ENCODE assay signal across 8 cellular contexts in the genomic region with DNA sequence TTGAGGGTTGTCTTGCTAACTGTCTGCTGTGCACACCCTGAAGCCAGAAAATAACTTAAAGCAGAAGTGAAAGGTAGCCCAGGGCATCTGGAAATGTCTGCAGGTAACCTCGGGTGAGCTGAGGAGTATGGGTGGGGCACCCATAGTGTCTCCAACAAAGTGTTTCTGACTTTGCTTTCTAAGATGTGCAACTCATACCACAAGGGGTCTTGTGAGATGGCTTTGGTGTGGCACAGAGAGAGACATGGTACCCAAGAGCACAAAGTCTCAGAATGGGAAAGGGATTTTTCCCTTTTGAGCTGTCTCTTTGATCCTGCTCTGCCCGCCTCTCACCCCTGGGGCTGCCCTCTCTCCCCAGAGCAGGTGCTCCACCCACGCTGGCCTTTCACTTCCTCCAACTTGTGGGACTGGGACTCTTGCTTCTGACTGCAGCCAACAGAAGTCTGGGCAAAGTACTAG. TPM values are rescaled to one million over a fixed set of nuclear protein-coding genes. Genes with fewer than 3 reads are reported as not detected.
DNase-seq lines count a peak whose midpoint lies in the region; ATAC-seq and TF ChIP-seq lines count a peak whose summit lies in the region.

No MANE protein-coding gene starts in this region.

- peak; percentile 85 for ATAC-seq in GM19438 (IDR thresholded peaks at IDR 0.05; ENCODE audit: low read depth, unreplicated experiment)
- peak; percentile 87 for ATAC-seq in HG03354 (IDR thresholded peaks at IDR 0.05; ENCODE audit: poor library complexity, severe bottlenecking, unreplicated experiment)
- ATAC-seq in activated CD8-positive, alpha-beta memory T cell treated with anti-CD3 and anti-CD28 coated beads, Interleukin-2, amount 10 ng/mL, durations not matched to agents 7 days and 5 days: peak; percentile 75
- ATAC-seq in natural killer cell: peak in 1 of 3 donors; percentile 52

- CTCF ChIA-PET in activated CD8-positive, alpha-beta memory T cell treated with anti-CD3 and anti-CD28 coated beads, Interleukin-2, amount 10 ng/mL, durations not matched to agents 7 days and 5 days (lab: Charles Lee): no interaction called here

- DNase-seq in activated CD8-positive, alpha-beta memory T cell treated with anti-CD3 and anti-CD28 coated beads, Interleukin-2, amount 10 ng/mL, durations not matched to agents 7 days and 5 days: peak; percentile 43
- DNase-seq in natural killer cell (no peak), NCI-H2171 (lab: John Stamatoyannopoulos, UW) (no peak), inferior parietal cortex (ENCODE audit: extremely low spot score) (no peak), iPS-NIHi7 (ENCODE audit: extremely low spot score) (no peak)

- H3K4me3 ChIP-seq in GM08714 (ENCODE audit: low read length): peak overlapping the region; percentile 53; the same call in 1 of the 2 replicates

- TF ChIP-seq CTCF in natural killer cell (IDR thresholded peaks at IDR 0.05): no peak

- H3K27me3 Mint-ChIP-seq in activated CD8-positive, alpha-beta memory T cell treated with anti-CD3 and anti-CD28 coated beads, Interleukin-2, amount 10 ng/mL, durations not matched to agents 7 days and 5 days: no peaks in the 10 kb centered on the region
- no peaks in the 10 kb centered on the region for H3K27me3 Mint-ChIP-seq in natural killer cell (ENCODE audit: low read depth in 2 of 2)

- H3K4me1 Mint-ChIP-seq in activated CD8-positive, alpha-beta memory T cell treated with anti-CD3 and anti-CD28 coated beads, Interleukin-2, amount 10 ng/mL, durations not matched to agents 7 days and 5 days: peaks cover 58% of the 10 kb centered on the region
- peaks cover 44 to 59% of the 10 kb centered on the region in 2 donors for H3K4me1 Mint-ChIP-seq in natural killer cell

- intact Hi-C loops in natural killer cell (cut with micrococcal nuclease): no loop called here

- peaks cover 5% of the 10 kb centered on the region for H3K36me3 Mint-ChIP-seq in activated CD8-positive, alpha-beta memory T cell treated with anti-CD3 and anti-CD28 coated beads, Interleukin-2, amount 10 ng/mL, durations not matched to agents 7 days and 5 days
- no peaks in the 10 kb centered on the region for H3K36me3 Mint-ChIP-seq in natural killer cell

- H3K9me3 Mint-ChIP-seq in activated CD8-positive, alpha-beta memory T cell treated with anti-CD3 and anti-CD28 coated beads, Interleukin-2, amount 10 ng/mL, durations not matched to agents 7 days and 5 days (ENCODE audit: low read depth): no peaks in the 10 kb centered on the region
- no peaks in the 10 kb centered on the region for H3K9me3 Mint-ChIP-seq in natural killer cell

- H3K4me3 Mint-ChIP-seq in activated CD8-positive, alpha-beta memory T cell treated with anti-CD3 and anti-CD28 coated beads, Interleukin-2, amount 10 ng/mL, durations not matched to agents 7 days and 5 days: no peak overlapping the region
- H3K4me3 Mint-ChIP-seq in natural killer cell: peak overlapping the region; percentile 31

- peak overlapping the region; percentile 64 for H3K27ac Mint-ChIP-seq in activated CD8-positive, alpha-beta memory T cell treated with anti-CD3 and anti-CD28 coated beads, Interleukin-2, amount 10 ng/mL, durations not matched to agents 7 days and 5 days
- peak overlapping the region in 1 of 2 donors; percentile 66 for H3K27ac Mint-ChIP-seq in natural killer cell

RNA-seq across cellular contexts. Expression of a gene that starts 6.9 kb away (rescaled TPM):
- 10 to 100 TPM; 23.7 to 32.7 TPM for total RNA-seq in activated CD8-positive, alpha-beta memory T cell treated with anti-CD3 and anti-CD28 coated beads, Interleukin-2, amount 10 ng/mL, durations not matched to agents 7 days and 5 days
- 10 to 100 TPM; 81.4 to 85.2 (median 81.9) TPM for total RNA-seq in natural killer cell

RNA-seq across cellular contexts. Expression of a gene that starts 9.0 kb away (rescaled TPM):
- total RNA-seq in activated CD8-positive, alpha-beta memory T cell treated with anti-CD3 and anti-CD28 coated beads, Interleukin-2, amount 10 ng/mL, durations not matched to agents 7 days and 5 days: under 1 TPM; 0.52 to 0.79 TPM
- under 1 TPM in 1 of 3 donors, not detected in 2; 0.26 TPM for total RNA-seq in natural killer cell
